14 cellular contexts compared by ENCODE assay signal in the genomic region with DNA sequence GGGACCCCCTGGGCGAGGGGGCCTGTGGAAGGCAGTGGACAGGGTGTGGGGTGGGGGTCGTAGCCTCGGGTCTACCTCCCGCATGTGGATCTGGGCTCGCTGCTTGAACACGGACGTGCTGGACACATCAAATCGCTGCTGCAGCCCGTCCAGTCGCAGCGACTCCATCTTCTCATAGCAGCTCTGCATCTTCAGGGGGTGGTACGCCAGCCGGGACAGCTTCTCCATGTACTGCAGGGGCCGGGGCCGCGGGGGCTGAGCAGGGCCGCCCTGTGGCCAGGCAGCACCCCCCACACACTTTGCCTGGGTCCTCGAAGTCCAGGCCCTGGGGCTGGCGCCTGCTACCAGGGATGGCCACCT. TPM values are rescaled to one million over a fixed set of nuclear protein-coding genes. Genes with fewer than 3 reads are reported as not detected.
DNase-seq lines count a peak whose midpoint lies in the region; ATAC-seq and TF ChIP-seq lines count a peak whose summit lies in the region.
"Had no signal": no experiment of that assay in that cellular context is flagged by ENCODE, and none has a peak within 500 bp of the region (broad histone marks: within the 10 kb centered on the region; RNA-seq: fewer than 3 reads in every experiment).

No MANE protein-coding gene starts in this region.

- H2AFZ ChIP-seq in IMR-90 (replicated peaks; ENCODE audit: low read length, poor library complexity), result no peak overlapping the region
- H2AFZ ChIP-seq in osteoblast (ENCODE audit: low read length), result no peak overlapping the region
- H2AFZ ChIP-seq: PC-9 had no signal

- no peak for TF ChIP-seq CTCF in IMR-90 (conservative IDR thresholded peaks at IDR 0.05; ENCODE audit: low read depth, low read length)
- no peak for TF ChIP-seq CTCF in coronary artery (IDR thresholded peaks at IDR 0.05)
- no peak for TF ChIP-seq CTCF in osteoblast (IDR thresholded peaks at IDR 0.05; ENCODE audit: extremely low read depth, low read depth, low read length)
- no peak for TF ChIP-seq CTCF in thoracic aorta (IDR thresholded peaks at IDR 0.05)

- H2BK20ac ChIP-seq in IMR-90 (ENCODE audit: low read depth, low read length), result no peak overlapping the region

- TF ChIP-seq POLR2A in IMR-90 (IDR thresholded peaks at IDR 0.05; ENCODE audit: low read depth, low read length) (no peak), erythroblast (IDR thresholded peaks at IDR 0.05; ENCODE audit: low read length) (no peak)

- H3K4me3 ChIP-seq in IMR-90 (ENCODE audit: insufficient read depth, low read depth, low read length), result no peak overlapping the region
- H3K4me3 ChIP-seq in coronary artery, result no peak overlapping the region
- no peak overlapping the region for H3K4me3 ChIP-seq in osteoblast (ENCODE audit: insufficient read depth, low read length)
- H3K4me3 ChIP-seq in thoracic aorta, result no peak overlapping the region
- H3K4me3 ChIP-seq: PC-9 had no signal

- H2AK9ac ChIP-seq in IMR-90 (replicated peaks; ENCODE audit: low read depth, low read length, poor library complexity), result peak overlapping the region; percentile 62

- dilution Hi-C loops in IMR-90 (cut with HindIII; ENCODE audit: low sequenced_read_pairs, unreplicated experiment), result no loop called here

- H3K27me3 ChIP-seq in IMR-90 (ENCODE audit: control insufficient read depth, insufficient read depth, low read length) (no peaks in the 10 kb centered on the region), osteoblast (ENCODE audit: insufficient read depth, low read length) (no peaks in the 10 kb centered on the region), thoracic aorta (replicated peaks; ENCODE audit: insufficient read depth) (no peaks in the 10 kb centered on the region)

- CTCF ChIA-PET in IMR-90 (lab: Yijun Ruan, JAX), result no interaction called here

- H3K27ac ChIP-seq in IMR-90 (ENCODE audit: insufficient read depth, low read length) (no peak overlapping the region), coronary artery (peak overlapping the region; percentile 71 to 92), osteoblast (ENCODE audit: low read depth, low read length) (no peak overlapping the region), thoracic aorta (peak overlapping the region; percentile 54 to 83)
- H3K27ac ChIP-seq: C4-2B, PC-9 had no signal

- no peak overlapping the region for H3K4me2 ChIP-seq in IMR-90 (ENCODE audit: low read depth, low read length)
- no peak overlapping the region for H3K4me2 ChIP-seq in osteoblast (ENCODE audit: insufficient read depth, low read length)
- H3K4me2 ChIP-seq: PC-9 had no signal

- H4K8ac ChIP-seq in IMR-90 (ENCODE audit: low read depth in 2 of 2, low read length in 2 of 2), result no peak overlapping the region

- no peak for DNase-seq in IMR-90
- DNase-seq in coronary artery (ENCODE audit: low spot score), result no peak
- DNase-seq in osteoblast (ENCODE audit: insufficient read length, low spot score, missing footprints), result peak; percentile 58
- DNase-seq in thoracic aorta (ENCODE audit: low spot score), result no peak
- DNase-seq in HCEC 1CT, result no peak
- no peak for DNase-seq in erythroblast (lab: John Stamatoyannopoulos, UW)
- DNase-seq: NCI-H1417 treated with DMSO at 0.1 percent for 48 hours, NCI-H187 treated with DMSO at 0.1 percent for 48 hours, NCI-H524, PC-9 had no signal

- H3K79me2 ChIP-seq in osteoblast (ENCODE audit: insufficient read depth, low read length), result peaks cover 86% of the 10 kb centered on the region

- no peak overlapping the region for H2BK120ac ChIP-seq in IMR-90 (ENCODE audit: low read depth, low read length)

- H3K18ac ChIP-seq in IMR-90 (ENCODE audit: low read depth, low read length), result no peak overlapping the region

- no peak overlapping the region for H2BK5ac ChIP-seq in IMR-90 (ENCODE audit: low read depth, low read length, poor library complexity, severe bottlenecking)

- no peak overlapping the region for H3K56ac ChIP-seq in IMR-90 (ENCODE audit: extremely low read depth, insufficient read depth, low read length)

- no peak for TF ChIP-seq RAD21 in IMR-90 (IDR thresholded peaks at IDR 0.05; ENCODE audit: low read length)

- peaks cover 26 to 80% of the 10 kb centered on the region in 2 experiments for H3K79me1 ChIP-seq in IMR-90 (ENCODE audit: low read depth in 1 of 2, low read length in 2 of 2)

- no peak overlapping the region for H3K23ac ChIP-seq in IMR-90 (ENCODE audit: low read depth, low read length)

- no peaks in the 10 kb centered on the region for H3K9me1 ChIP-seq in IMR-90 (ENCODE audit: insufficient read depth, low read length)

- H4K5ac ChIP-seq in IMR-90 (ENCODE audit: low read depth, low read length), result no peak overlapping the region

- H3K9ac ChIP-seq in IMR-90 (ENCODE audit: low read depth, low read length), result no peak overlapping the region

- peaks cover 5% of the 10 kb centered on the region; the same call in 1 of the 2 replicates for H3K4me1 ChIP-seq in IMR-90 (ENCODE audit: control insufficient read depth, insufficient read depth, low read length)
- H3K4me1 ChIP-seq in osteoblast (ENCODE audit: insufficient read depth, low read length), result no peaks in the 10 kb centered on the region
- H3K4me1 ChIP-seq in thoracic aorta (ENCODE audit: control insufficient read depth in 1 of 2, low read depth in 2 of 2), result peaks cover 0 to 14% of the 10 kb centered on the region in 2 donors

- H3K36me3 ChIP-seq in IMR-90 (ENCODE audit: control insufficient read depth, insufficient read depth, low read length), result peaks cover 78% of the 10 kb centered on the region
- peaks cover 92% of the 10 kb centered on the region for H3K36me3 ChIP-seq in osteoblast (ENCODE audit: insufficient read depth, low read length)
- H3K36me3 ChIP-seq in thoracic aorta, result peaks cover 33% of the 10 kb centered on the region

- no TSS peak for BruUV-seq in IMR-90 (replicated peaks; lab: Mats Ljungman, UMichigan)

- H3K14ac ChIP-seq in IMR-90 (replicated peaks; ENCODE audit: low read depth, low read length), result no peak overlapping the region

- H2BK15ac ChIP-seq in IMR-90 (ENCODE audit: low read depth, low read length), result no peak overlapping the region

- H2AK5ac ChIP-seq in IMR-90 (ENCODE audit: low read depth, low read length), result no peak overlapping the region

- H3K9me3 ChIP-seq in IMR-90 (ENCODE audit: control insufficient read depth, insufficient read depth, low read length) (no peaks in the 10 kb centered on the region), osteoblast (ENCODE audit: low read depth, low read length) (no peaks in the 10 kb centered on the region), thoracic aorta (no peaks in the 10 kb centered on the region)

- in situ Hi-C loops in IMR-90 (cut with MboI; ENCODE audit: low sequenced_read_pairs), result no loop called here

- no peak overlapping the region for H4K91ac ChIP-seq in IMR-90 (ENCODE audit: insufficient read depth, low read depth, low read length)

- no peak overlapping the region for H3K4ac ChIP-seq in IMR-90 (ENCODE audit: low read depth, low read length)

- ATAC-seq in IMR-90 (ENCODE audit: low read depth), result no peak
- ATAC-seq in thoracic aorta (ENCODE audit: insufficient number of reproducible peaks, low FRiP score, low read depth), result no peak
- no peak for ATAC-seq in HG03025 (IDR thresholded peaks at IDR 0.05; ENCODE audit: low FRiP score, unreplicated experiment)
- no peak for ATAC-seq in GM21360 (IDR thresholded peaks at IDR 0.05; ENCODE audit: unreplicated experiment)
- ATAC-seq: HepG2 had no signal

- WGBS in IMR-90 (ENCODE audit: extremely low coverage in 2 of 2, insufficient read length in 1 of 2), 2 experiments, result 98% methylated on average over 8 of the region's 19 CpGs; no CpG with 5 or more reads in 1 of the 2 experiments

- intact Hi-C loops in IMR-90 (cut with micrococcal nuclease), result loop anchor here (5.0 to 10.0 kb wide), 2 partner anchors 223 to 416 kb away; no protein-coding TSS in a partner anchor

- POLR2A ChIA-PET in IMR-90 (lab: Charles Lee; ENCODE audit: unreplicated experiment), result no interaction called here

- H4K20me1 ChIP-seq in IMR-90 (ENCODE audit: insufficient read depth, low read length), result peaks cover 29% of the 10 kb centered on the region
- peaks cover 21% of the 10 kb centered on the region for H4K20me1 ChIP-seq in osteoblast (ENCODE audit: insufficient read depth, low read length)

TF ChIP-seq in IMR-90, 13 proteins besides CTCF, POLR2A, EP300 and RAD21 (continues in another document):
- TF ChIP-seq SMC3 (IDR thresholded peaks at IDR 0.05; ENCODE audit: low read depth, low read length) (no peak), MAFK (IDR thresholded peaks at IDR 0.05; ENCODE audit: low read depth, low read length) (no peak), BHLHE40 (IDR thresholded peaks at IDR 0.05; ENCODE audit: low read depth, low read length) (no peak), CHD1 (IDR thresholded peaks at IDR 0.05; ENCODE audit: low read depth, low read length) (no peak), MAZ (IDR thresholded peaks at IDR 0.05; ENCODE audit: borderline replicate concordance, low read depth, low read length) (no peak), MXI1 (IDR thresholded peaks at IDR 0.05; ENCODE audit: borderline replicate concordance, low read depth, low read length) (no peak)
- TF ChIP-seq, protein P1, sequence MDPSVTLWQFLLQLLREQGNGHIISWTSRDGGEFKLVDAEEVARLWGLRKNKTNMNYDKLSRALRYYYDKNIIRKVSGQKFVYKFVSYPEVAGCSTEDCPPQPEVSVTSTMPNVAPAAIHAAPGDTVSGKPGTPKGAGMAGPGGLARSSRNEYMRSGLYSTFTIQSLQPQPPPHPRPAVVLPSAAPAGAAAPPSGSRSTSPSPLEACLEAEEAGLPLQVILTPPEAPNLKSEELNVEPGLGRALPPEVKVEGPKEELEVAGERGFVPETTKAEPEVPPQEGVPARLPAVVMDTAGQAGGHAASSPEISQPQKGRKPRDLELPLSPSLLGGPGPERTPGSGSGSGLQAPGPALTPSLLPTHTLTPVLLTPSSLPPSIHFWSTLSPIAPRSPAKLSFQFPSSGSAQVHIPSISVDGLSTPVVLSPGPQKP (IDR thresholded peaks at IDR 0.05; ENCODE audit: borderline replicate concordance, low read depth, low read length), result no peak

RNA-seq across cellular contexts. Expression of gene LRSAM1, which starts 57.6 kb away (rescaled TPM):
- total RNA-seq in IMR-90 (2012; rRNA removed) (3.0 and 3.3 TPM in 2 replicates), osteoblast (12.3 and 13.0 TPM in 2 replicates), thoracic aorta (10 to 100 TPM; 16.4 to 22.6 TPM)
- polyA plus RNA-seq in IMR-90 (2012; rRNA removed), result 8.0 and 9.3 TPM in 2 replicates
- polyA plus RNA-seq in IMR-90 (2012; cell fraction: cytosol; rRNA removed), result 8.0 and 10.1 TPM in 2 replicates
- polyA plus RNA-seq in IMR-90 (2012; cell fraction: nucleus; rRNA removed; ENCODE audit: low replicate concordance), result 29.5 and 53.3 TPM in 2 replicates

RNA-seq across cellular contexts. Expression of gene RPL12, which starts 57.7 kb away (rescaled TPM):
- total RNA-seq in IMR-90 (2012; rRNA removed) (1,864 and 2,290 TPM in 2 replicates), osteoblast (1,103 and 1,259 TPM in 2 replicates), thoracic aorta (1,000 to 10,000 TPM in 1 of 2 donors, 100 to 1,000 TPM in 1; 806 to 1,256 TPM)
- 2,087 and 2,379 TPM in 2 replicates for polyA plus RNA-seq in IMR-90 (2012; rRNA removed)
- 1,664 and 3,657 TPM in 2 replicates for polyA plus RNA-seq in IMR-90 (2012; cell fraction: cytosol; rRNA removed)
- polyA plus RNA-seq in IMR-90 (2012; cell fraction: nucleus; rRNA removed; ENCODE audit: low replicate concordance), result 762 and 905 TPM in 2 replicates

Comparison
In these comparisons a context has a peak if more than half of its experiments do, and no peak if none do; other contexts are left out.
1. H3K27ac ChIP-seq: peak in coronary artery (2 of 2) and thoracic aorta (2 of 2); none in IMR-90 (single experiment) and osteoblast (single experiment).